Comparison of ENCODE assay signal across 1 cellular context in genomic region chr12:67940780-67941243, GRCh38.
TF ChIP-seq lines count a peak whose summit lies in the region.

No MANE protein-coding gene starts in this region.

TF ChIP-seq in GM23338, 12 proteins besides CTCF, POLR2A, EP300 and RAD21 (continued from another document):
- TF ChIP-seq ZNF462 (CRISPR knock-in tag; IDR thresholded peaks at IDR 0.05) = no peak
- no peak for TF ChIP-seq ZNF114 (CRISPR knock-in tag; IDR thresholded peaks at IDR 0.05)
- no peak for TF ChIP-seq CREB1 (CRISPR knock-in tag; IDR thresholded peaks at IDR 0.05; ENCODE audit: low read depth)
- no peak for TF ChIP-seq ETS1 (IDR thresholded peaks at IDR 0.05)
- no peak for TF ChIP-seq NANOG (IDR thresholded peaks at IDR 0.05; ENCODE audit: borderline replicate concordance)
- TF ChIP-seq EZH2 (IDR thresholded peaks at IDR 0.05; ENCODE audit: low read depth, unreplicated experiment) = no peak
